In genomic region chr10:69229565-69229886, GRCh38 we compare ENCODE assay signal across 10 cellular contexts. TPM values are rescaled to one million over a fixed set of nuclear protein-coding genes. Genes with fewer than 3 reads are reported as not detected.
DNase-seq lines count a peak whose midpoint lies in the region; ATAC-seq and TF ChIP-seq lines count a peak whose summit lies in the region.
"Had no signal": no experiment of that assay in that cellular context is flagged by ENCODE, and none has a peak within 500 bp of the region (broad histone marks: within the 10 kb centered on the region; RNA-seq: fewer than 3 reads in every experiment).

No MANE protein-coding gene starts in this region.

- H3K36me3 Mint-ChIP-seq in activated CD4-positive, alpha-beta T cell treated with anti-CD3 and anti-CD28 coated beads, Interleukin-2, amount 10 ng/mL, durations not matched to agents 24 days and 14 days (ENCODE audit: low read depth), result no peaks in the 10 kb centered on the region

- H2AFZ ChIP-seq in PC-3 (ENCODE audit: low read length), result no peak overlapping the region

- TF ChIP-seq POLR2A in spleen (IDR thresholded peaks at IDR 0.05), result no peak

- POLR2A ChIA-PET in PC-3 (lab: Charles Lee; ENCODE audit: unreplicated experiment), result no interaction called here

- WGBS in spleen, 5 donors, result 33 to 49% (median 36%) methylated on average over 6 to 7 of the region's 7 CpGs

- H4K20me1 ChIP-seq in PC-3 (ENCODE audit: low read length), result no peaks in the 10 kb centered on the region

- H3K4me3 ChIP-seq in effector memory CD4-positive, alpha-beta T cell (ENCODE audit: insufficient read depth, low read depth, low read length, poor library complexity, severe bottlenecking), result peak overlapping the region; percentile 27
- H3K4me3 ChIP-seq in spleen (peak overlapping the region in 5 of 8 donors; percentile 9 to 55 (median 19)), PC-3 (ENCODE audit: low read length) (no peak overlapping the region)

- no peaks in the 10 kb centered on the region for H3K36me3 ChIP-seq in effector memory CD4-positive, alpha-beta T cell (ENCODE audit: control insufficient read depth, insufficient read depth, low read length)
- H3K36me3 ChIP-seq in spleen, result no peaks in the 10 kb centered on the region
- H3K36me3 ChIP-seq in PC-3 (ENCODE audit: low read depth, low read length), result no peaks in the 10 kb centered on the region
- H3K36me3 ChIP-seq: left lung had no signal

- no peak overlapping the region for H3K4me2 ChIP-seq in PC-3 (ENCODE audit: low read length)

- peaks cover 61% of the 10 kb centered on the region for H3K4me1 ChIP-seq in effector memory CD4-positive, alpha-beta T cell (ENCODE audit: control insufficient read depth, insufficient read depth, low read length, poor library complexity, severe bottlenecking)
- H3K4me1 ChIP-seq in spleen (peaks cover 12 to 61% (median 45%) of the 10 kb centered on the region in 6 donors), PC-3 (ENCODE audit: insufficient read depth, low read length) (peaks cover 32% of the 10 kb centered on the region)

- CTCF ChIA-PET in PC-3 (lab: Charles Lee), result no interaction called here

- no peak for DNase-seq in activated CD4-positive, alpha-beta T cell treated with anti-CD3 and anti-CD28 coated beads, Interleukin-2, amount 10 ng/mL, durations not matched to agents 24 days and 14 days
- no peak for DNase-seq in activated CD4-positive, alpha-beta T cell treated with anti-CD3 and anti-CD28 coated beads for 48 hours
- DNase-seq in OCI-M1 (lab: John Stamatoyannopoulos, UW), result peak; percentile 32
- DNase-seq in effector memory CD4-positive, alpha-beta T cell, result peak in 1 of 3 donors; percentile 31
- DNase-seq in spleen, result no peak
- no peak for DNase-seq in COR-L47 (lab: John Stamatoyannopoulos, UW)
- DNase-seq in PC-3, result no peak
- DNase-seq: glutamatergic neuron, left lung had no signal

- H3K27ac ChIP-seq in effector memory CD4-positive, alpha-beta T cell (ENCODE audit: insufficient read depth, low read length, poor library complexity, severe bottlenecking), result peak overlapping the region; percentile 54
- H3K27ac ChIP-seq in spleen, result peak overlapping the region; percentile 44 to 89 (median 78)
- H3K27ac ChIP-seq in PC-3 (ENCODE audit: low read length), result no peak overlapping the region

- intact Hi-C loops in activated CD4-positive, alpha-beta T cell treated with anti-CD3 and anti-CD28 coated beads, Interleukin-2, amount 10 ng/mL, durations not matched to agents 24 days and 14 days (cut with micrococcal nuclease), result no loop called here
- intact Hi-C loops in spleen (cut with DNase I; ENCODE audit: low total_unique reads) (no loop called here), PC-3 (cut with micrococcal nuclease) (no loop called here)

- H3K27ac Mint-ChIP-seq in activated CD4-positive, alpha-beta T cell treated with anti-CD3 and anti-CD28 coated beads, Interleukin-2, amount 10 ng/mL, durations not matched to agents 24 days and 14 days, result peak overlapping the region; percentile 95

- no peaks in the 10 kb centered on the region for H3K9me3 Mint-ChIP-seq in activated CD4-positive, alpha-beta T cell treated with anti-CD3 and anti-CD28 coated beads, Interleukin-2, amount 10 ng/mL, durations not matched to agents 24 days and 14 days

- peak overlapping the region; percentile 86 for H3K4me3 Mint-ChIP-seq in activated CD4-positive, alpha-beta T cell treated with anti-CD3 and anti-CD28 coated beads, Interleukin-2, amount 10 ng/mL, durations not matched to agents 24 days and 14 days

- BruUV-seq in PC-3 (replicated peaks; lab: Mats Ljungman, UMichigan), result no TSS peak

- peaks cover 68% of the 10 kb centered on the region for H3K4me1 Mint-ChIP-seq in activated CD4-positive, alpha-beta T cell treated with anti-CD3 and anti-CD28 coated beads, Interleukin-2, amount 10 ng/mL, durations not matched to agents 24 days and 14 days

- H3K27me3 Mint-ChIP-seq in activated CD4-positive, alpha-beta T cell treated with anti-CD3 and anti-CD28 coated beads, Interleukin-2, amount 10 ng/mL, durations not matched to agents 24 days and 14 days, result no peaks in the 10 kb centered on the region

- H3F3A ChIP-seq in PC-3 (ENCODE audit: low read length, unreplicated experiment), result no peaks in the 10 kb centered on the region

- H3K27me3 ChIP-seq in effector memory CD4-positive, alpha-beta T cell (replicated peaks; ENCODE audit: control insufficient read depth, insufficient read depth, low read length, poor library complexity, severe bottlenecking), result no peaks in the 10 kb centered on the region
- H3K27me3 ChIP-seq in spleen (replicated peaks in 1 of 7) (no peaks in the 10 kb centered on the region), PC-3 (ENCODE audit: low read length) (no peaks in the 10 kb centered on the region)
- H3K27me3 ChIP-seq: left lung had no signal

- no peaks in the 10 kb centered on the region for H3K79me2 ChIP-seq in PC-3 (ENCODE audit: low read length)

- H3K9me2 ChIP-seq in PC-3 (replicated peaks; ENCODE audit: low read length), result no peaks in the 10 kb centered on the region

- H3K9ac ChIP-seq in PC-3 (ENCODE audit: low read length), result no peak overlapping the region

- H3K9me3 ChIP-seq in effector memory CD4-positive, alpha-beta T cell (ENCODE audit: control insufficient read depth, low read length), result no peaks in the 10 kb centered on the region
- H3K9me3 ChIP-seq in spleen (no peaks in the 10 kb centered on the region), PC-3 (ENCODE audit: low read length) (no peaks in the 10 kb centered on the region)
- H3K9me3 ChIP-seq: left lung had no signal

- TF ChIP-seq CTCF in spleen (IDR thresholded peaks at IDR 0.05 in 8 of 11, conservative IDR thresholded peaks at IDR 0.05 in 3 of 11) (no peak), PC-3 (conservative IDR thresholded peaks at IDR 0.05; ENCODE audit: low read depth, low read length) (no peak)

- ATAC-seq in GM19324 (IDR thresholded peaks at IDR 0.05; ENCODE audit: low FRiP score, unreplicated experiment) (no peak), PC-3 (no peak)

RNA-seq across cellular contexts. Expression of gene HKDC1, which starts 9.4 kb away (rescaled TPM):
- total RNA-seq in activated CD4-positive, alpha-beta T cell treated with anti-CD3 and anti-CD28 coated beads, Interleukin-2, amount 10 ng/mL, durations not matched to agents 24 days and 14 days, result 0.07 and 0.09 TPM in 2 replicates
- total RNA-seq in spleen, result 1 to 10 TPM in 2 of 7 donors, under 1 TPM in 4, not detected in 1; 0.43 to 3.0 (median 0.79) TPM
- 1 to 10 TPM in 1 of 3 donors, under 1 TPM in 2; 0.26 to 1.1 (median 0.46) TPM for polyA plus RNA-seq in spleen
- 0.44 and 1.2 TPM in 2 replicates for total RNA-seq in PC-3 (2014; rRNA removed)

RNA-seq across cellular contexts. Expression of gene HK1, which starts 48.8 kb away (rescaled TPM):
- total RNA-seq in activated CD4-positive, alpha-beta T cell treated with anti-CD3 and anti-CD28 coated beads, Interleukin-2, amount 10 ng/mL, durations not matched to agents 24 days and 14 days, result 183 and 185 TPM in 2 replicates
- total RNA-seq in spleen (100 to 1,000 TPM in 1 of 7 donors, 10 to 100 TPM in 6; 59.3 to 108 (median 81.0) TPM), PC-3 (2014; rRNA removed) (189 and 208 TPM in 2 replicates)
- polyA plus RNA-seq in spleen, result 10 to 100 TPM; 19.0 to 32.5 (median 19.1) TPM

RNA-seq across cellular contexts. Expression of gene SUPV3L1, which starts 49.5 kb away (rescaled TPM):
- 58.3 and 63.9 TPM in 2 replicates for total RNA-seq in activated CD4-positive, alpha-beta T cell treated with anti-CD3 and anti-CD28 coated beads, Interleukin-2, amount 10 ng/mL, durations not matched to agents 24 days and 14 days
- 10 to 100 TPM; 24.2 to 40.5 (median 31.1) TPM for total RNA-seq in spleen
- polyA plus RNA-seq in spleen, result 10 to 100 TPM; 47.5 to 95.6 (median 62.8) TPM
- total RNA-seq in PC-3 (2014; rRNA removed), result 86.2 and 117 TPM in 2 replicates
